ENCODE assay signal across 8 cellular contexts in genomic region chr1:149888999-149889289, GRCh38. TPM values are rescaled to one million over a fixed set of nuclear protein-coding genes. Genes with fewer than 3 reads are reported as not detected.
DNase-seq lines count a peak whose midpoint lies in the region; ATAC-seq lines count a peak whose summit lies in the region.

No MANE protein-coding gene starts in this region.

- H3K9ac ChIP-seq in trophoblast cell (ENCODE audit: low read length), result no peak overlapping the region

- H3K23ac ChIP-seq in trophoblast cell (ENCODE audit: low read length), result no peak overlapping the region

- H2BK5ac ChIP-seq in trophoblast cell (ENCODE audit: low read depth, low read length, poor library complexity), result peak overlapping the region; percentile 64

- H4K12ac ChIP-seq in trophoblast cell (ENCODE audit: low read depth, low read length), result peak overlapping the region; percentile 51

- peak overlapping the region; percentile 57 for H2AFZ ChIP-seq in trophoblast cell (ENCODE audit: insufficient read depth, low read length, poor library complexity)

- no peak overlapping the region for H2BK120ac ChIP-seq in trophoblast cell (ENCODE audit: insufficient read depth, low read length, poor library complexity)

- WGBS in esophagus, 2 donors, result 14 to 28% methylated on average over 6 of the region's 6 CpGs
- no CpG with 5 or more reads among the region's 6 CpGs for WGBS in trophoblast cell (ENCODE audit: extremely low coverage, insufficient coverage, insufficient read length)

- H3K4ac ChIP-seq in trophoblast cell (ENCODE audit: low read depth, low read length), result peak overlapping the region; percentile 25

- ATAC-seq in HG03442 (IDR thresholded peaks at IDR 0.05; ENCODE audit: unreplicated experiment), result no peak

- peak overlapping the region; percentile 99 to 100 for H3K27ac ChIP-seq in esophagus (ENCODE audit: low read depth in 2 of 2, low read length in 1 of 2)
- H3K27ac ChIP-seq in trophoblast cell (ENCODE audit: low read depth, low read length), result peak overlapping the region; percentile 99

- H3K36me3 ChIP-seq in esophagus (ENCODE audit: control insufficient read depth in 2 of 2, insufficient read depth in 2 of 2, low read length in 1 of 2) (no peaks in the 10 kb centered on the region), trophoblast cell (ENCODE audit: control insufficient read depth in 1 of 2, insufficient read depth in 2 of 2, low read length in 2 of 2) (no peaks in the 10 kb centered on the region)

- H3K27me3 ChIP-seq in esophagus (ENCODE audit: control insufficient read depth in 1 of 2, insufficient read depth in 2 of 2, low read length in 2 of 2) (no peaks in the 10 kb centered on the region), trophoblast cell (ENCODE audit: insufficient read depth, low read length) (no peaks in the 10 kb centered on the region)

- H3K4me3 ChIP-seq in esophagus (ENCODE audit: low read depth in 1 of 2, low read length in 2 of 2) (peak overlapping the region; percentile 47 to 71), trophoblast cell (ENCODE audit: low read depth, low read length) (no peak overlapping the region)

- peak overlapping the region; percentile 79 for H4K8ac ChIP-seq in trophoblast cell (ENCODE audit: low read depth, low read length)

- no peak overlapping the region for H3K18ac ChIP-seq in trophoblast cell (ENCODE audit: low read length)

- H3K4me1 ChIP-seq in esophagus (ENCODE audit: control insufficient read depth in 2 of 2, insufficient read depth in 2 of 2, low read length in 1 of 2) (no peaks in the 10 kb centered on the region), trophoblast cell (ENCODE audit: control insufficient read depth in 1 of 2, insufficient read depth in 2 of 2, low read length in 2 of 2) (peaks cover 0 to 8% of the 10 kb centered on the region in 2 experiments)

- H3K9me3 ChIP-seq in esophagus (ENCODE audit: control insufficient read depth in 2 of 2, insufficient read depth in 1 of 2, low read depth in 1 of 2, low read length in 1 of 2) (no peaks in the 10 kb centered on the region), trophoblast cell (ENCODE audit: insufficient read depth, low read depth, low read length) (no peaks in the 10 kb centered on the region)

- H3K79me1 ChIP-seq in trophoblast cell (ENCODE audit: low read length), result peaks cover 28% of the 10 kb centered on the region

- H3K79me2 ChIP-seq in trophoblast cell (ENCODE audit: control insufficient read depth, insufficient read depth, low read length, poor library complexity), result peaks cover 7% of the 10 kb centered on the region

- peak overlapping the region; percentile 82 for H3K4me2 ChIP-seq in trophoblast cell (ENCODE audit: low read length)

- H3K14ac ChIP-seq in trophoblast cell (ENCODE audit: low read length), result peak overlapping the region; percentile 65

- DNase-seq in D341Med (ENCODE audit: low spot score) (peak; percentile 36), NCI-H446 treated with DMSO at 0.1 percent for 48 hours (lab: John Stamatoyannopoulos, UW) (peak; percentile 31), trophoblast cell (peak; percentile 28 to 52), superior temporal gyrus (ENCODE audit: extremely low spot score) (no peak)
- no peak for DNase-seq in stimulated activated CD4-positive, alpha-beta T cell treated with anti-CD3 and anti-CD28 coated beads, Interleukin-4, amount 100 ng/mL, for 4 hours
- DNase-seq in activated CD4-positive, alpha-beta T cell treated with anti-CD3 and anti-CD28 coated beads for 48 hours, result no peak

- no peak overlapping the region for H2AK5ac ChIP-seq in trophoblast cell (ENCODE audit: low read length)

- H4K91ac ChIP-seq in trophoblast cell (ENCODE audit: low read depth, low read length), result peak overlapping the region; percentile 11

- no peak overlapping the region for H2BK12ac ChIP-seq in trophoblast cell (ENCODE audit: low read length)

RNA-seq across cellular contexts. Expression of gene BOLA1, which starts 10.4 kb away (rescaled TPM):
- 10 to 100 TPM; 20.6 to 31.0 TPM for polyA plus RNA-seq in esophagus
- polyA plus RNA-seq in trophoblast cell (2013), result 8.6 and 9.4 TPM in 2 replicates

RNA-seq across cellular contexts. Expression of gene SV2A, which starts 28.7 kb away (rescaled TPM):
- polyA plus RNA-seq in esophagus, result under 1 TPM; 0.49 to 0.67 TPM
- polyA plus RNA-seq in trophoblast cell (2013), result 10.8 and 11.9 TPM in 2 replicates

RNA-seq across cellular contexts. Expression of gene SF3B4, which starts 38.7 kb away (rescaled TPM):
- 10 to 100 TPM; 30.2 to 40.1 TPM for polyA plus RNA-seq in esophagus
- polyA plus RNA-seq in trophoblast cell (2013), result 101 and 103 TPM in 2 replicates

RNA-seq across cellular contexts. Expression of gene MTMR11, which starts 47.7 kb away (rescaled TPM):
- 1 to 10 TPM; 5.0 to 7.4 TPM for polyA plus RNA-seq in esophagus
- polyA plus RNA-seq in trophoblast cell (2013), result 17.1 and 18.3 TPM in 2 replicates

Comparison
In these comparisons a context has a peak if more than half of its experiments do, and no peak if none do; other contexts are left out.
1. DNase-seq: peak in D341Med (single experiment), NCI-H446 treated with DMSO at 0.1 percent for 48 hours (single experiment) and trophoblast cell (2 of 2); none in superior temporal gyrus (single experiment), stimulated activated CD4-positive, alpha-beta T cell treated with anti-CD3 and anti-CD28 coated beads, Interleukin-4, amount 100 ng/mL, for 4 hours (0 of 2) and activated CD4-positive, alpha-beta T cell treated with anti-CD3 and anti-CD28 coated beads for 48 hours (single experiment).